In genomic region chr14:68951800-68952540, GRCh38 we compare ENCODE assay signal across 10 cellular contexts. TPM values are rescaled to one million over a fixed set of nuclear protein-coding genes. Genes with fewer than 3 reads are reported as not detected.
DNase-seq lines count a peak whose midpoint lies in the region; ATAC-seq and TF ChIP-seq lines count a peak whose summit lies in the region.
"Had no signal": no experiment of that assay in that cellular context is flagged by ENCODE, and none has a peak within 500 bp of the region (broad histone marks: within the 10 kb centered on the region; RNA-seq: fewer than 3 reads in every experiment).

No MANE protein-coding gene starts in this region.

- TF ChIP-seq POLR2A in gastrocnemius medialis (IDR thresholded peaks at IDR 0.05): no peak

- peaks cover 40% of the 10 kb centered on the region for H3K36me3 Mint-ChIP-seq in Caco-2 (ENCODE audit: insufficient read depth, unreplicated experiment)
- H3K36me3 Mint-ChIP-seq in activated naive CD8-positive, alpha-beta T cell treated with anti-CD3 and anti-CD28 coated beads, Interleukin-2, amount 50 U/mL, for 24 hours (ENCODE audit: low read depth): peaks cover 7% of the 10 kb centered on the region
- no peaks in the 10 kb centered on the region for H3K36me3 Mint-ChIP-seq in immature natural killer cell

- DNase-seq in Caco-2 (no peak), left ventricle myocardium superior (peak; percentile 76), gastrocnemius medialis (no peak), amniotic stem cell (lab: John Stamatoyannopoulos, UW) (no peak), NCI-H146 (lab: John Stamatoyannopoulos, UW) (no peak), immature natural killer cell (no peak)
- no peak for DNase-seq in activated naive CD8-positive, alpha-beta T cell treated with anti-CD3 and anti-CD28 coated beads, Interleukin-2, amount 50 U/mL, for 24 hours
- DNase-seq: glutamatergic neuron, NCI-H526 treated with DMSO at 0.1 percent for 48 hours had no signal

- no TSS peak for BruUV-seq in Caco-2 (replicated peaks; lab: Mats Ljungman, UMichigan)

- H3K27me3 ChIP-seq in Caco-2 (replicated peaks; ENCODE audit: control insufficient read depth, insufficient read depth, low read length) (no peaks in the 10 kb centered on the region), gastrocnemius medialis (no peaks in the 10 kb centered on the region)

- H3K9me3 Mint-ChIP-seq in Caco-2 (ENCODE audit: unreplicated experiment) (no peaks in the 10 kb centered on the region), immature natural killer cell (no peaks in the 10 kb centered on the region)
- H3K9me3 Mint-ChIP-seq in activated naive CD8-positive, alpha-beta T cell treated with anti-CD3 and anti-CD28 coated beads, Interleukin-2, amount 50 U/mL, for 24 hours: no peaks in the 10 kb centered on the region

- H3K27me3 Mint-ChIP-seq in Caco-2 (ENCODE audit: insufficient read depth, unreplicated experiment) (no peaks in the 10 kb centered on the region), immature natural killer cell (ENCODE audit: low read depth in 3 of 3) (peaks cover 0 to 3% (median 0%) of the 10 kb centered on the region in 3 donors)
- H3K27me3 Mint-ChIP-seq in activated naive CD8-positive, alpha-beta T cell treated with anti-CD3 and anti-CD28 coated beads, Interleukin-2, amount 50 U/mL, for 24 hours: no peaks in the 10 kb centered on the region

- H3K4me3 Mint-ChIP-seq in Caco-2 (ENCODE audit: unreplicated experiment) (no peak overlapping the region), immature natural killer cell (no peak overlapping the region)
- no peak overlapping the region for H3K4me3 Mint-ChIP-seq in activated naive CD8-positive, alpha-beta T cell treated with anti-CD3 and anti-CD28 coated beads, Interleukin-2, amount 50 U/mL, for 24 hours

- H3K36me3 ChIP-seq in Caco-2 (ENCODE audit: control insufficient read depth, insufficient read depth, low read length) (no peaks in the 10 kb centered on the region), gastrocnemius medialis (no peaks in the 10 kb centered on the region)

- intact Hi-C loops in Caco-2 (cut with micrococcal nuclease; ENCODE audit: unreplicated experiment): no loop called here
- intact Hi-C loops in left ventricle myocardium superior (cut with micrococcal nuclease): no loop called here
- intact Hi-C loops in gastrocnemius medialis (cut with DNase I; ENCODE audit: low total_unique reads): no loop called here

- ATAC-seq in activated naive CD8-positive, alpha-beta T cell treated with anti-CD3 and anti-CD28 coated beads, Interleukin-2, amount 50 U/mL, for 24 hours: no peak
- peak; percentile 46 for ATAC-seq in left ventricle myocardium superior
- no peak for ATAC-seq in gastrocnemius medialis
- ATAC-seq in GM18909 (IDR thresholded peaks at IDR 0.05; ENCODE audit: poor library complexity, unreplicated experiment): no peak

- POLR2A ChIA-PET in Caco-2 (lab: Charles Lee): no interaction called here

- peak overlapping the region; percentile 26 to 66 (median 56) for H3K27ac ChIP-seq in gastrocnemius medialis

- H3K4me3 ChIP-seq in Caco-2 (ENCODE audit: low read depth, low read length) (no peak overlapping the region), gastrocnemius medialis (no peak overlapping the region)

- CTCF ChIA-PET in Caco-2 (lab: Charles Lee): no interaction called here

- in situ Hi-C loops in gastrocnemius medialis (cut with MboI; ENCODE audit: low sequenced_read_pairs in 4 of 4): no loop called here

- H3K4me1 ChIP-seq in Caco-2 (peaks cover 19% of the 10 kb centered on the region), gastrocnemius medialis (peaks cover 59 to 68% of the 10 kb centered on the region in 2 donors)

- H3K9me3 ChIP-seq in Caco-2: no peaks in the 10 kb centered on the region
- no peaks in the 10 kb centered on the region for H3K9me3 ChIP-seq in gastrocnemius medialis

- H3K27ac Mint-ChIP-seq in Caco-2 (ENCODE audit: unreplicated experiment) (peak overlapping the region; percentile 65), immature natural killer cell (no peak overlapping the region)
- peak overlapping the region; percentile 92 for H3K27ac Mint-ChIP-seq in activated naive CD8-positive, alpha-beta T cell treated with anti-CD3 and anti-CD28 coated beads, Interleukin-2, amount 50 U/mL, for 24 hours

- H3K4me1 Mint-ChIP-seq in Caco-2 (ENCODE audit: low read depth, unreplicated experiment) (peaks cover 17% of the 10 kb centered on the region), immature natural killer cell (no peaks in the 10 kb centered on the region)
- H3K4me1 Mint-ChIP-seq in activated naive CD8-positive, alpha-beta T cell treated with anti-CD3 and anti-CD28 coated beads, Interleukin-2, amount 50 U/mL, for 24 hours: peaks cover 94% of the 10 kb centered on the region

- TF ChIP-seq CTCF in Caco-2 (IDR thresholded peaks at IDR 0.05; ENCODE audit: insufficient read depth in 1 of 2, low read depth in 1 of 2, low read length in 1 of 2, severe bottlenecking in 1 of 2, unreplicated experiment in 1 of 2) (no peak), gastrocnemius medialis (IDR thresholded peaks at IDR 0.05 in 4 of 5, conservative IDR thresholded peaks at IDR 0.05 in 1 of 5) (no peak)

RNA-seq across cellular contexts. Expression of gene ACTN1, which starts 27.1 kb away (rescaled TPM):
- total RNA-seq in Caco-2 (2022) (170 and 181 TPM in 2 replicates), left ventricle myocardium superior (90.5 TPM), gastrocnemius medialis (10 to 100 TPM; 10.0 to 17.3 (median 14.1) TPM)
- polyA plus RNA-seq in immature natural killer cell: 1 to 10 TPM; 5.2 to 9.7 (median 9.3) TPM

Comparison
In these comparisons a context has a peak if more than half of its experiments do, and no peak if none do; other contexts are left out.
1. H3K27ac Mint-ChIP-seq: peak in Caco-2 (single experiment) and activated naive CD8-positive, alpha-beta T cell treated with anti-CD3 and anti-CD28 coated beads, Interleukin-2, amount 50 U/mL, for 24 hours (single experiment); none in immature natural killer cell (0 of 6).